In genomic region chr2:190635781-190636180, GRCh38 we compare ENCODE assay signal across 13 cellular contexts. TPM values are rescaled to one million over a fixed set of nuclear protein-coding genes. Genes with fewer than 3 reads are reported as not detected.
DNase-seq lines count a peak whose midpoint lies in the region; ATAC-seq and TF ChIP-seq lines count a peak whose summit lies in the region.
"Had no signal": no experiment of that assay in that cellular context is flagged by ENCODE, and none has a peak within 500 bp of the region (broad histone marks: within the 10 kb centered on the region; RNA-seq: fewer than 3 reads in every experiment).

No MANE protein-coding gene starts in this region.

- no peak for ATAC-seq in activated T-cell treated with anti-CD3 and anti-CD28 coated beads, Interleukin-2, amount 50 U/mL, for 4 hours
- peak; percentile 73 for ATAC-seq in stimulated activated naive CD8-positive, alpha-beta T cell treated with anti-CD3 and anti-CD28 coated beads, Interleukin-15, amount 100 ng/mL, for 72 hours

- H3K4me1 ChIP-seq in Loucy (ENCODE audit: insufficient read depth, low read length, poor library complexity, severe bottlenecking), result no peaks in the 10 kb centered on the region
- no peaks in the 10 kb centered on the region for H3K4me1 ChIP-seq in breast epithelium

- TF ChIP-seq CTCF in Loucy (conservative IDR thresholded peaks at IDR 0.05; ENCODE audit: low read length) (peak; percentile 32), breast epithelium (IDR thresholded peaks at IDR 0.05) (no peak)

- H3K9me3 Mint-ChIP-seq in activated T-cell treated with anti-CD3 and anti-CD28 coated beads, Interleukin-2, amount 50 U/mL, for 4 hours, result no peaks in the 10 kb centered on the region
- H3K9me3 Mint-ChIP-seq in stimulated activated naive CD8-positive, alpha-beta T cell treated with anti-CD3 and anti-CD28 coated beads, Interleukin-15, amount 100 ng/mL, for 72 hours, result no peaks in the 10 kb centered on the region
- H3K9me3 Mint-ChIP-seq: brain; T-helper 2 cell treated with Interferon-gamma antibody and Interleukin-4, amounts not matched to agents 5 μg/mL and 100 μg/mL, for 36 hours had no signal

- H3K4me1 Mint-ChIP-seq in activated T-cell treated with anti-CD3 and anti-CD28 coated beads, Interleukin-2, amount 50 U/mL, for 4 hours (ENCODE audit: low read depth), result peaks cover 2% of the 10 kb centered on the region
- no peaks in the 10 kb centered on the region for H3K4me1 Mint-ChIP-seq in stimulated activated naive CD8-positive, alpha-beta T cell treated with anti-CD3 and anti-CD28 coated beads, Interleukin-15, amount 100 ng/mL, for 72 hours

- no peak overlapping the region for H3K4me2 ChIP-seq in Loucy (ENCODE audit: low read depth, low read length, poor library complexity, severe bottlenecking)

- no peaks in the 10 kb centered on the region for H3K27me3 Mint-ChIP-seq in activated T-cell treated with anti-CD3 and anti-CD28 coated beads, Interleukin-2, amount 50 U/mL, for 4 hours (ENCODE audit: low read depth)
- no peaks in the 10 kb centered on the region for H3K27me3 Mint-ChIP-seq in stimulated activated naive CD8-positive, alpha-beta T cell treated with anti-CD3 and anti-CD28 coated beads, Interleukin-15, amount 100 ng/mL, for 72 hours
- H3K27me3 Mint-ChIP-seq: brain had no signal

- no peak for TF ChIP-seq POLR2A in breast epithelium (IDR thresholded peaks at IDR 0.05)

- H3K9me2 ChIP-seq in Loucy (replicated peaks; ENCODE audit: low read depth, low read length), result no peaks in the 10 kb centered on the region

- H3K27ac ChIP-seq in breast epithelium, result peak overlapping the region; percentile 71 to 78
- H3K27ac ChIP-seq: Peyer's patch, upper lobe of left lung had no signal

- no peaks in the 10 kb centered on the region for H3K36me3 Mint-ChIP-seq in activated T-cell treated with anti-CD3 and anti-CD28 coated beads, Interleukin-2, amount 50 U/mL, for 4 hours (ENCODE audit: insufficient read depth)
- H3K36me3 Mint-ChIP-seq: brain had no signal

- H3K27me3 ChIP-seq in Loucy (ENCODE audit: insufficient read depth, low read length, poor library complexity, severe bottlenecking), result no peaks in the 10 kb centered on the region
- H3K27me3 ChIP-seq in breast epithelium, result no peaks in the 10 kb centered on the region
- H3K27me3 ChIP-seq: Peyer's patch, upper lobe of left lung had no signal

- no peaks in the 10 kb centered on the region for H4K20me1 ChIP-seq in Loucy (ENCODE audit: insufficient read depth, low read length, poor library complexity, severe bottlenecking)

- H3K9me3 ChIP-seq in Loucy (ENCODE audit: insufficient read depth, low read depth, low read length) (no peaks in the 10 kb centered on the region), breast epithelium (no peaks in the 10 kb centered on the region)
- H3K9me3 ChIP-seq: Peyer's patch, upper lobe of left lung had no signal

- H2AFZ ChIP-seq in Loucy (ENCODE audit: low read length), result no peak overlapping the region

- no peak overlapping the region for H3K4me3 Mint-ChIP-seq in activated T-cell treated with anti-CD3 and anti-CD28 coated beads, Interleukin-2, amount 50 U/mL, for 4 hours
- no peak overlapping the region for H3K4me3 Mint-ChIP-seq in stimulated activated naive CD8-positive, alpha-beta T cell treated with anti-CD3 and anti-CD28 coated beads, Interleukin-15, amount 100 ng/mL, for 72 hours
- H3K4me3 Mint-ChIP-seq: brain; T-helper 2 cell treated with Interferon-gamma antibody and Interleukin-4, amounts not matched to agents 5 μg/mL and 100 μg/mL, for 36 hours had no signal

- H3K4me3 ChIP-seq in Loucy (ENCODE audit: low read length, poor library complexity, severe bottlenecking) (no peak overlapping the region), breast epithelium (no peak overlapping the region)
- H3K4me3 ChIP-seq: Peyer's patch, upper lobe of left lung had no signal

- H3K79me2 ChIP-seq in Loucy (ENCODE audit: insufficient read depth, low read length), result no peaks in the 10 kb centered on the region

- H3K36me3 ChIP-seq in Loucy (ENCODE audit: insufficient read depth, low read length) (no peaks in the 10 kb centered on the region), breast epithelium (no peaks in the 10 kb centered on the region)
- H3K36me3 ChIP-seq: Peyer's patch, upper lobe of left lung had no signal

- H3K27ac Mint-ChIP-seq in stimulated activated naive CD8-positive, alpha-beta T cell treated with anti-CD3 and anti-CD28 coated beads, Interleukin-15, amount 100 ng/mL, for 72 hours, result no peak overlapping the region
- H3K27ac Mint-ChIP-seq: brain; T-helper 2 cell treated with Interferon-gamma antibody and Interleukin-4, amounts not matched to agents 5 μg/mL and 100 μg/mL, for 36 hours had no signal

- no peak overlapping the region for H3K9ac ChIP-seq in Loucy (ENCODE audit: low read depth, low read length, poor library complexity, severe bottlenecking)

- intact Hi-C loops in breast epithelium (cut with DNase I; ENCODE audit: low total_unique reads), result no loop called here

- DNase-seq in activated T-cell treated with anti-CD3 and anti-CD28 coated beads, Interleukin-2, amount 50 U/mL, for 4 hours, result peak; percentile 10
- DNase-seq in activated T-cell treated with anti-CD3 and anti-CD28 coated beads for 4 hours (no peak), breast epithelium (ENCODE audit: low spot score in 2 of 2) (no peak), NCI-H2196 (lab: John Stamatoyannopoulos, UW; ENCODE audit: unreplicated experiment) (no peak), NCI-H1105 (lab: John Stamatoyannopoulos, UW) (no peak), DMS53 treated with DMSO at 0.1 percent for 48 hours (lab: John Stamatoyannopoulos, UW; ENCODE audit: unreplicated experiment) (no peak)
- DNase-seq in stimulated activated naive CD8-positive, alpha-beta T cell treated with anti-CD3 and anti-CD28 coated beads, Interleukin-15, amount 100 ng/mL, for 72 hours, result no peak
- DNase-seq: NCI-H2081, Peyer's patch, upper lobe of left lung had no signal

- H3F3A ChIP-seq in Loucy (ENCODE audit: low read depth), result no peaks in the 10 kb centered on the region

RNA-seq across cellular contexts. Expression of gene NAB1, which starts 13.1 kb away (rescaled TPM):
- 10 to 100 TPM; 27.0 to 36.4 (median 33.8) TPM for total RNA-seq in activated T-cell treated with anti-CD3 and anti-CD28 coated beads, Interleukin-2, amount 50 U/mL, for 4 hours
- total RNA-seq in breast epithelium, result 10 to 100 TPM; 40.2 to 76.2 (median 71.8) TPM
